Comparison of ENCODE assay signal across 27 cellular contexts in the genomic region with DNA sequence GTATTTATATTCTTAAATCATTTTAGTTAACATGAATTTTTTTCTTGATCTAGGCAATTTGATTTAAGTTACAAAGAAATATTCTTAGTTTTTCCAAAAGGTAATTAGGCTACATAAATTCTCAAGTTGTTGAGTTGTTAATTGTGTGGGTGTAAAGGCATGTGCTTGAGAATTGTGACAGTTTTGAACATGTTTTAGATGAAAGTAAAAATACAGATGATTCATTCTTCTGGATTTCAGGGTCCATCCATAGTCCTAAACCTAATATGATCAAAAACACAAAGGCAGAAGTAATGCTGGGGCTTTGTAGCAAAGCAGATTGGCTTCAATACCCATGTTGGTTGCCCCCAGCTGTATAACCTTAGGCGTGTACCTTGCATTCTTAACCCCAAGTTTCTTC.
"Had no signal": no experiment of that assay in that cellular context is flagged by ENCODE, and none has a peak within 500 bp of the region (broad histone marks: within the 10 kb centered on the region; RNA-seq: fewer than 3 reads in every experiment).

No MANE protein-coding gene starts in this region.

- H3K9me3 Mint-ChIP-seq: activated CD4-positive, alpha-beta T cell treated with anti-CD3 and anti-CD28 coated beads, Interleukin-2, amount 10 ng/mL, durations not matched to agents 7 days and 5 days; activated naive CD4-positive, alpha-beta T cell treated with anti-CD3 and anti-CD28 coated beads, Interleukin-2, amount 50 U/mL, for 72 hours; central memory CD8-positive, alpha-beta T cell; natural killer cell; T-cell; T-helper 2 cell treated with Interferon-gamma antibody and Interleukin-4, amounts not matched to agents 5 μg/mL and 100 μg/mL, for 36 hours had no signal

- H3K4me1 Mint-ChIP-seq: activated CD4-positive, alpha-beta T cell treated with anti-CD3 and anti-CD28 coated beads, Interleukin-2, amount 10 ng/mL, durations not matched to agents 7 days and 5 days; central memory CD8-positive, alpha-beta T cell; immature natural killer cell; natural killer cell; T-cell had no signal

- H3K27me3 ChIP-seq: brain microvascular endothelial cell, colonic mucosa, dorsolateral prefrontal cortex, esophagus squamous epithelium, hepatocyte, right atrium auricular region, upper lobe of left lung had no signal

- ATAC-seq: activated CD8-positive, alpha-beta T cell treated with anti-CD3 and anti-CD28 coated beads, Interleukin-2, amount 10 ng/mL, durations not matched to agents 7 days and 5 days; activated naive CD4-positive, alpha-beta T cell treated with anti-CD3 and anti-CD28 coated beads, Interleukin-2, amount 50 U/mL, for 72 hours; left ventricle myocardium superior; natural killer cell; psoas muscle; stimulated activated naive CD8-positive, alpha-beta T cell treated with anti-CD3 and anti-CD28 coated beads, Interleukin-15, Interleukin-2, amounts not matched to agents 100 U/mL and 50 U/mL, for 24 hours; T-cell had no signal

- DNase-seq: activated CD4-positive, alpha-beta T cell treated with anti-CD3 and anti-CD28 coated beads, Interleukin-2, amount 10 ng/mL, durations not matched to agents 7 days and 5 days; activated CD4-positive, CD25-positive, alpha-beta regulatory T cell treated with anti-CD3 and anti-CD28 coated beads, Interleukin-2, amount 50 U/mL, for 72 hours; activated CD8-positive, alpha-beta T cell treated with anti-CD3 and anti-CD28 coated beads, Interleukin-2, amount 10 ng/mL, durations not matched to agents 7 days and 5 days; activated gamma-delta T cell treated with Interleukin-2 at 50 U/mL for 16 hours; activated T-cell treated with anti-CD3 and anti-CD28 coated beads, Interleukin-2, amount 50 U/mL, for 1 hour; aorta; brain microvascular endothelial cell; colonic mucosa; dorsolateral prefrontal cortex; esophagus squamous epithelium; glutamatergic neuron; immature natural killer cell; left ventricle myocardium superior; midbrain; natural killer cell; psoas muscle; stimulated activated CD4-positive, alpha-beta T cell treated with anti-CD3 and anti-CD28 coated beads, Interleukin-12 subunit alpha, Interleukin-12 subunit beta, amount 100 ng/mL, for 4 hours; stimulated activated CD4-positive, alpha-beta T cell treated with anti-CD3 and anti-CD28 coated beads, Interleukin-4, amount 100 ng/mL, for 4 hours; stimulated activated naive CD8-positive, alpha-beta T cell treated with anti-CD3 and anti-CD28 coated beads, Interleukin-15, Interleukin-2, amounts not matched to agents 100 U/mL and 50 U/mL, for 24 hours; T-cell; upper lobe of left lung had no signal

- H3K36me3 ChIP-seq: brain microvascular endothelial cell, colonic mucosa, esophagus squamous epithelium, right atrium auricular region, upper lobe of left lung had no signal

- H3K4me3 ChIP-seq: colonic mucosa, dorsolateral prefrontal cortex, esophagus squamous epithelium, hepatocyte, psoas muscle, right atrium auricular region, upper lobe of left lung had no signal

- H3K36me3 Mint-ChIP-seq: activated naive CD4-positive, alpha-beta T cell treated with anti-CD3 and anti-CD28 coated beads, Interleukin-2, amount 50 U/mL, for 72 hours; immature natural killer cell; natural killer cell; T-cell had no signal

- H3K9me3 ChIP-seq: colonic mucosa, esophagus squamous epithelium, psoas muscle, right atrium auricular region, upper lobe of left lung had no signal

- H3K4me3 Mint-ChIP-seq: activated CD4-positive, alpha-beta T cell treated with anti-CD3 and anti-CD28 coated beads, Interleukin-2, amount 10 ng/mL, durations not matched to agents 7 days and 5 days; activated CD8-positive, alpha-beta T cell treated with anti-CD3 and anti-CD28 coated beads, Interleukin-2, amount 10 ng/mL, durations not matched to agents 7 days and 5 days; central memory CD8-positive, alpha-beta T cell; immature natural killer cell; natural killer cell; T-cell; T-helper 2 cell treated with Interferon-gamma antibody and Interleukin-4, amounts not matched to agents 5 μg/mL and 100 μg/mL, for 36 hours had no signal

- H3K79me2 ChIP-seq: hepatocyte had no signal

- H3K27ac Mint-ChIP-seq: activated CD4-positive, alpha-beta T cell treated with anti-CD3 and anti-CD28 coated beads, Interleukin-2, amount 10 ng/mL, durations not matched to agents 7 days and 5 days; activated CD8-positive, alpha-beta T cell treated with anti-CD3 and anti-CD28 coated beads, Interleukin-2, amount 10 ng/mL, durations not matched to agents 7 days and 5 days; activated naive CD4-positive, alpha-beta T cell treated with anti-CD3 and anti-CD28 coated beads, Interleukin-2, amount 50 U/mL, for 72 hours; immature natural killer cell; natural killer cell; T-cell; T-helper 2 cell treated with Interferon-gamma antibody and Interleukin-4, amounts not matched to agents 5 μg/mL and 100 μg/mL, for 36 hours had no signal

- H2AFZ ChIP-seq: hepatocyte had no signal

- H3K4me1 ChIP-seq: colonic mucosa, esophagus squamous epithelium, psoas muscle, right atrium auricular region, upper lobe of left lung had no signal

- H3K4me2 ChIP-seq: hepatocyte had no signal

- H3K27ac ChIP-seq: brain microvascular endothelial cell, colonic mucosa, dorsolateral prefrontal cortex, esophagus squamous epithelium, hepatocyte, psoas muscle, right atrium auricular region, upper lobe of left lung, VCaP had no signal
